10 cellular contexts compared by ENCODE assay signal in the genomic region with DNA sequence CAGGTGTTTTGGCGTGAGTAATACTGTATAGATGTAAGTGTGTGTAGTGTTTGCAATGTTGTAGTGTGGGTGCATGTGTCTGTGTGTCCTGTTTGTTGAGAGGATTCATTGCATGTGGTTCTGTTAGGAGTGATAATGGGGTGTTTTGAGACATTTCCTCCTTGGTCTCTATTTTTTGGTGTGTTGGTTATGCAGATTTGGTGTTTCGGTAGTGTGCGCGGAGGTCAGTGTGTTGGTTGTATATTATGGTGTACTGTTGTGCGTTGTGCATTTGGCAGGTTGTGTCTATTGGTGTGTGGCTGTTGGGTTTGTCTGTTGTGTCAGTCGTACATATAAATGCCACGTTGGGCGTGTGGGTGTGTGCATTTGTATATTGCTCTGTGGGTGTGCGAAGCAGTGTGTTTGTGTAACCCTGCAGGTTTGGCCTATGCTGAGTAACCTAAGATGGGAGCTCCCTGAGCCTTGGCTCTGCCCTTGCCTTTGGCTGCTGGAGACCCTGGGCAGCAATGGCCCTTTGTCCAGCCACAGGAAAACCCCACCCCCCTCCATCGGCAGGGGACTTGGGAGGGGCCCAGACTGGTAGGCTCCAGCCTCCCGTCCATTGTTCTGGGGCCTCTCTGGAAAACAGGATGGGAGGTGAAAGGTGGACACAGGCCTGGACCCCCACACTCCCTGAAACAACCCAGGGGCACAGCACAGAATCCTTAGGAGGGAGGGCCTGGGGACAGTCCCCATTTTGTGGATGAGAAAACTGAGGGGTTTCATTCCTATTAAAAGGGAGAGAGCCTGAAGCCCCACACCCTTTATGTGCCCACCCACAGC. TPM values are rescaled to one million over a fixed set of nuclear protein-coding genes. Genes with fewer than 3 reads are reported as not detected.
DNase-seq lines count a peak whose midpoint lies in the region; ATAC-seq and TF ChIP-seq lines count a peak whose summit lies in the region.
"Had no signal": no experiment of that assay in that cellular context is flagged by ENCODE, and none has a peak within 500 bp of the region (broad histone marks: within the 10 kb centered on the region; RNA-seq: fewer than 3 reads in every experiment).

No MANE protein-coding gene starts in this region.

- no peak for TF ChIP-seq CTCF in endothelial cell (IDR thresholded peaks at IDR 0.05; ENCODE audit: unreplicated experiment)
- no peak for TF ChIP-seq CTCF in upper lobe of left lung (IDR thresholded peaks at IDR 0.05)

- peak in 1 of 4 donors; percentile 20 for TF ChIP-seq POLR2A in upper lobe of left lung (IDR thresholded peaks at IDR 0.05)

- ATAC-seq in upper lobe of left lung (ENCODE audit: low FRiP score in 2 of 2) = peak in 1 of 2 donors; percentile 25
- ATAC-seq in GM21723 (IDR thresholded peaks at IDR 0.05; ENCODE audit: unreplicated experiment) = no peak
- no peak for ATAC-seq in GM18502 (IDR thresholded peaks at IDR 0.05; ENCODE audit: poor library complexity, unreplicated experiment)

- peak overlapping the region; percentile 85 for H3K27ac Mint-ChIP-seq in endothelial cell (ENCODE audit: unreplicated experiment)
- H3K27ac Mint-ChIP-seq: activated T-helper 2 cell treated with anti-CD3 and anti-CD28 coated beads, Interferon-gamma antibody, Interleukin-2, Interleukin-4, amounts not matched to agents 10 μg/mL and 5 μg/mL and 100 μg/mL, durations not matched to agents 14 hours and 24 hours and 36 hours had no signal

- peak in 1 of 4 donors; percentile 66 for TF ChIP-seq EP300 in upper lobe of left lung (IDR thresholded peaks at IDR 0.05)

- H3K4me1 ChIP-seq in upper lobe of left lung = peaks cover 33 to 50% (median 36%) of the 10 kb centered on the region in 4 donors

- H3K36me3 Mint-ChIP-seq in endothelial cell (ENCODE audit: low read depth, unreplicated experiment) = no peaks in the 10 kb centered on the region

- H3K27me3 Mint-ChIP-seq in endothelial cell (ENCODE audit: unreplicated experiment) = peaks cover 14% of the 10 kb centered on the region

- no peaks in the 10 kb centered on the region for H3K27me3 ChIP-seq in upper lobe of left lung

- H3K4me3 Mint-ChIP-seq in endothelial cell (ENCODE audit: unreplicated experiment) = peak overlapping the region; percentile 3

- peaks cover 20% of the 10 kb centered on the region for H3K4me1 Mint-ChIP-seq in endothelial cell (ENCODE audit: unreplicated experiment)

- no peaks in the 10 kb centered on the region for H3K36me3 ChIP-seq in upper lobe of left lung

- H3K4me3 ChIP-seq in upper lobe of left lung = no peak overlapping the region

- H3K9me3 Mint-ChIP-seq in endothelial cell (ENCODE audit: unreplicated experiment) = no peaks in the 10 kb centered on the region
- H3K9me3 Mint-ChIP-seq: activated T-helper 2 cell treated with anti-CD3 and anti-CD28 coated beads, Interferon-gamma antibody, Interleukin-2, Interleukin-4, amounts not matched to agents 10 μg/mL and 5 μg/mL and 100 μg/mL, durations not matched to agents 14 hours and 24 hours and 36 hours had no signal

- H3K9me3 ChIP-seq in upper lobe of left lung = no peaks in the 10 kb centered on the region

- peak overlapping the region; percentile 77 to 94 (median 82) for H3K27ac ChIP-seq in upper lobe of left lung

- WGBS in upper lobe of left lung, 2 donors = 65 to 88% methylated on average over 9 to 11 of the region's 11 CpGs

- DNase-seq in NCI-H2227 treated with DMSO at 0.1 percent for 48 hours (lab: John Stamatoyannopoulos, UW) (peak; percentile 21), NCI-H2227 (lab: John Stamatoyannopoulos, UW; ENCODE audit: unreplicated experiment) (no peak), endothelial cell (ENCODE audit: low spot score) (peak; percentile 47), lung microvascular endothelial cell (ENCODE audit: low read depth in 2 of 2) (peak; percentile 30 to 88), upper lobe of left lung (no peak), NCI-H1105 treated with DMSO at 0.1 percent for 48 hours (lab: John Stamatoyannopoulos, UW) (no peak)
- DNase-seq: NCI-H2107 had no signal

RNA-seq across cellular contexts. Expression of a gene that starts 10.3 kb away (rescaled TPM):
- total RNA-seq in endothelial cell (ENCODE audit: unreplicated experiment) = 85.2 TPM
- 478 and 838 TPM in 2 replicates for total RNA-seq in lung microvascular endothelial cell
- 100 to 1,000 TPM; 226 to 911 (median 570) TPM for total RNA-seq in upper lobe of left lung

RNA-seq across cellular contexts. Expression of a gene that starts 42.9 kb away (rescaled TPM):
- total RNA-seq in endothelial cell (ENCODE audit: unreplicated experiment) (not detected), lung microvascular endothelial cell (not detected in 2 replicates), upper lobe of left lung (10 to 100 TPM in 4 of 6 donors, 1 to 10 TPM in 2; 1.9 to 24.3 (median 13.5) TPM)
- total RNA-seq: activated T-helper 2 cell treated with anti-CD3 and anti-CD28 coated beads, Interferon-gamma antibody, Interleukin-2, Interleukin-4, amounts not matched to agents 10 μg/mL and 5 μg/mL and 100 μg/mL, durations not matched to agents 14 hours and 24 hours and 36 hours had no signal

Comparison
In these comparisons a context has a peak if more than half of its experiments do, and no peak if none do; other contexts are left out.
1. DNase-seq: peak in NCI-H2227 treated with DMSO at 0.1 percent for 48 hours (single experiment), endothelial cell (single experiment) and lung microvascular endothelial cell (2 of 2); none in NCI-H2227 (single experiment), upper lobe of left lung (0 of 2) and NCI-H1105 treated with DMSO at 0.1 percent for 48 hours (single experiment).